8 cellular contexts compared by ENCODE assay signal in genomic region chr2:95728878-95729511, GRCh38.
A peak's percentile ranks its signal among the peaks of the same experiment; 100 is the strongest.
DNase-seq lines count a peak whose midpoint lies in the region; ATAC-seq and TF ChIP-seq lines count a peak whose summit lies in the region.

No MANE protein-coding gene starts in this region.

- ATAC-seq in HG03565 (IDR thresholded peaks at IDR 0.05; ENCODE audit: unreplicated experiment) (peak; percentile 45), HG02981 (IDR thresholded peaks at IDR 0.05; ENCODE audit: unreplicated experiment) (no peak)

- H3K9me3 Mint-ChIP-seq in activated T-helper 1 cell treated with anti-CD3 and anti-CD28 coated beads, Interleukin-12 subunit alpha, Interleukin-12 subunit beta, Interleukin-2, Interleukin-4 antibody, amounts not matched to agents 30 ng/mL and 10 ng/mL and 1 ng/mL, durations not matched to agents 14 hours and 24 hours and 36 hours, result no peaks in the 10 kb centered on the region
- no peaks in the 10 kb centered on the region for H3K9me3 Mint-ChIP-seq in progenitor cell of endocrine pancreas (ENCODE audit: low read depth)

- peaks cover 10% of the 10 kb centered on the region for H3K27me3 Mint-ChIP-seq in activated T-helper 1 cell treated with anti-CD3 and anti-CD28 coated beads, Interleukin-12 subunit alpha, Interleukin-12 subunit beta, Interleukin-2, Interleukin-4 antibody, amounts not matched to agents 30 ng/mL and 10 ng/mL and 1 ng/mL, durations not matched to agents 14 hours and 24 hours and 36 hours (ENCODE audit: insufficient read depth)
- H3K27me3 Mint-ChIP-seq in progenitor cell of endocrine pancreas, result peaks cover 19% of the 10 kb centered on the region

- no peak overlapping the region for H3K4me3 Mint-ChIP-seq in activated T-helper 1 cell treated with anti-CD3 and anti-CD28 coated beads, Interleukin-12 subunit alpha, Interleukin-12 subunit beta, Interleukin-2, Interleukin-4 antibody, amounts not matched to agents 30 ng/mL and 10 ng/mL and 1 ng/mL, durations not matched to agents 14 hours and 24 hours and 36 hours
- H3K4me3 Mint-ChIP-seq in progenitor cell of endocrine pancreas (ENCODE audit: low read depth), result no peak overlapping the region

- DNase-seq in Daoy (ENCODE audit: low read depth) (peak; percentile 79), NCI-H748 (lab: John Stamatoyannopoulos, UW; ENCODE audit: unreplicated experiment) (peak; percentile 79), glomerular endothelial cell (ENCODE audit: extremely low read depth, low read depth, low spot score) (peak; percentile 54), progenitor cell of endocrine pancreas (ENCODE audit: low spot score, unreplicated experiment) (peak; percentile 28), posterior vena cava (ENCODE audit: low spot score) (no peak)
- peak; percentile 6 for DNase-seq in activated T-helper 1 cell treated with anti-CD3 and anti-CD28 coated beads, Interleukin-12 subunit alpha, Interleukin-12 subunit beta, Interleukin-2, Interleukin-4 antibody, amounts not matched to agents 30 ng/mL and 10 ng/mL and 1 ng/mL, durations not matched to agents 14 hours and 24 hours and 36 hours (ENCODE audit: low spot score)

- no peaks in the 10 kb centered on the region for H3K4me1 Mint-ChIP-seq in activated T-helper 1 cell treated with anti-CD3 and anti-CD28 coated beads, Interleukin-12 subunit alpha, Interleukin-12 subunit beta, Interleukin-2, Interleukin-4 antibody, amounts not matched to agents 30 ng/mL and 10 ng/mL and 1 ng/mL, durations not matched to agents 14 hours and 24 hours and 36 hours (ENCODE audit: low read depth)
- H3K4me1 Mint-ChIP-seq in progenitor cell of endocrine pancreas (ENCODE audit: low read depth), result no peaks in the 10 kb centered on the region

- intact Hi-C loops in activated T-helper 1 cell treated with anti-CD3 and anti-CD28 coated beads, Interleukin-12 subunit alpha, Interleukin-12 subunit beta, Interleukin-2, Interleukin-4 antibody, amounts not matched to agents 30 ng/mL and 10 ng/mL and 1 ng/mL, durations not matched to agents 14 hours and 24 hours and 36 hours (cut with micrococcal nuclease), result loop anchor here (1.0 to 5.0 kb wide), 2 partner anchors 327 to 340 kb away; partner anchors contain the start of gene FAHD2A
- intact Hi-C loops in posterior vena cava (cut with DNase I), result loop anchor here in 1 of 2 donors (5.0 kb wide), 1 partner anchor 317 kb away; no protein-coding TSS in a partner anchor

- no peaks in the 10 kb centered on the region for H3K36me3 Mint-ChIP-seq in activated T-helper 1 cell treated with anti-CD3 and anti-CD28 coated beads, Interleukin-12 subunit alpha, Interleukin-12 subunit beta, Interleukin-2, Interleukin-4 antibody, amounts not matched to agents 30 ng/mL and 10 ng/mL and 1 ng/mL, durations not matched to agents 14 hours and 24 hours and 36 hours (ENCODE audit: low read depth)
- no peaks in the 10 kb centered on the region for H3K36me3 Mint-ChIP-seq in progenitor cell of endocrine pancreas (ENCODE audit: insufficient read depth)

- H3K27ac Mint-ChIP-seq in activated T-helper 1 cell treated with anti-CD3 and anti-CD28 coated beads, Interleukin-12 subunit alpha, Interleukin-12 subunit beta, Interleukin-2, Interleukin-4 antibody, amounts not matched to agents 30 ng/mL and 10 ng/mL and 1 ng/mL, durations not matched to agents 14 hours and 24 hours and 36 hours, result no peak overlapping the region
- H3K27ac Mint-ChIP-seq in progenitor cell of endocrine pancreas, result no peak overlapping the region

- peak; percentile 80 for TF ChIP-seq CTCF in progenitor cell of endocrine pancreas (IDR thresholded peaks at IDR 0.05; ENCODE audit: unreplicated experiment)
